In genomic region chr16:29927523-29927905, GRCh38 we compare ENCODE assay signal across 1 cellular context.
TF ChIP-seq lines count a peak whose summit lies in the region.

No MANE protein-coding gene starts in this region.

TF ChIP-seq in GM23338, 12 proteins besides CTCF, POLR2A, EP300 and RAD21 (continued from another document):
- TF ChIP-seq ZNF462 (CRISPR knock-in tag; IDR thresholded peaks at IDR 0.05) (no peak), CREB1 (CRISPR knock-in tag; IDR thresholded peaks at IDR 0.05; ENCODE audit: low read depth) (no peak), ZNF331 (CRISPR knock-in tag; IDR thresholded peaks at IDR 0.05; ENCODE audit: low read depth) (no peak), STAT1 (IDR thresholded peaks at IDR 0.05; ENCODE audit: unreplicated experiment) (no peak), EZH2 (IDR thresholded peaks at IDR 0.05; ENCODE audit: low read depth, unreplicated experiment) (no peak), JUNB (IDR thresholded peaks at IDR 0.05; ENCODE audit: unreplicated experiment) (no peak), ETS1 (IDR thresholded peaks at IDR 0.05) (no peak), NANOG (IDR thresholded peaks at IDR 0.05; ENCODE audit: borderline replicate concordance) (no peak)
